8 cellular contexts compared by ENCODE assay signal in genomic region chr19:44752816-44753618, GRCh38. TPM values are rescaled to one million over a fixed set of nuclear protein-coding genes. Genes with fewer than 3 reads are reported as not detected.
DNase-seq lines count a peak whose midpoint lies in the region; FAIRE-seq lines count a peak whose summit lies in the region.

No MANE protein-coding gene starts in this region.

- peak; percentile 95 for DNase-seq in GF-D8 (lab: John Stamatoyannopoulos, UW)
- peak; percentile 94 for DNase-seq in H7
- peak; percentile 97 for DNase-seq in M059J (ENCODE audit: low read depth)
- peak; percentile 88 for DNase-seq in T1000 (lab: John Stamatoyannopoulos, UW)
- peak; percentile 98 for DNase-seq in astrocyte of the hippocampus (ENCODE audit: low read depth, low spot score)
- DNase-seq in small intestine, result peak; percentile 88
- no peak for DNase-seq in cerebellum (ENCODE audit: low spot score)

- H3K36me3 ChIP-seq in H7 (replicated peaks; ENCODE audit: control insufficient read depth, insufficient read depth, low read length), result no peaks in the 10 kb centered on the region
- no peaks in the 10 kb centered on the region for H3K36me3 ChIP-seq in iPS-20b (ENCODE audit: insufficient read depth, low read depth, low read length)
- peaks cover 10 to 18% of the 10 kb centered on the region in 2 donors for H3K36me3 ChIP-seq in small intestine (ENCODE audit: control insufficient read depth in 2 of 2, insufficient read depth in 2 of 2, low read length in 2 of 2)

- peak overlapping the region; percentile 56 for H3K4me3 ChIP-seq in H7 (ENCODE audit: insufficient read depth, low read depth, low read length)
- peak overlapping the region; percentile 44 for H3K4me3 ChIP-seq in iPS-20b (ENCODE audit: low read length)
- H3K4me3 ChIP-seq in small intestine (ENCODE audit: low read depth in 1 of 2, low read length in 2 of 2), result peak overlapping the region; percentile 48 to 54

- H3K4me1 ChIP-seq in iPS-20b (ENCODE audit: insufficient read depth, low read length) (peaks cover 6% of the 10 kb centered on the region; the same call in 1 of the 2 replicates), small intestine (ENCODE audit: control insufficient read depth in 2 of 2, insufficient read depth in 1 of 2, low read depth in 1 of 2, low read length in 1 of 2) (peaks cover 10 to 28% of the 10 kb centered on the region in 2 donors)

- no peak for FAIRE-seq in small intestine (lab: Jason Lieb, UNC)

- whole genome bisulfite sequencing in small intestine, 3 donors, result 11 to 12% (median 12%) methylated on average over 14 to 16 of the region's 16 CpGs

- no peaks in the 10 kb centered on the region for H3K9me3 ChIP-seq in iPS-20b (ENCODE audit: insufficient read depth, low read depth, low read length)
- H3K9me3 ChIP-seq in small intestine (ENCODE audit: control insufficient read depth, low read depth), result no peaks in the 10 kb centered on the region

- no peak overlapping the region for H3K9ac ChIP-seq in iPS-20b (ENCODE audit: low read depth, low read length)

- H3K27me3 ChIP-seq in H7 (ENCODE audit: control insufficient read depth, insufficient read depth, low read length), result peaks cover 55% of the 10 kb centered on the region
- peaks cover 98% of the 10 kb centered on the region for H3K27me3 ChIP-seq in iPS-20b (ENCODE audit: insufficient read depth, low read length)
- no peaks in the 10 kb centered on the region for H3K27me3 ChIP-seq in small intestine (ENCODE audit: control insufficient read depth in 2 of 2, insufficient read depth in 2 of 2, low read length in 2 of 2)

- H3K27ac ChIP-seq in iPS-20b (ENCODE audit: low read length) (no peak overlapping the region), small intestine (ENCODE audit: low read depth in 1 of 2, low read length in 1 of 2) (peak overlapping the region; percentile 96 to 98)

RNA-seq across cellular contexts. Expression of gene BCL3, which starts 4.5 kb away (rescaled TPM):
- 7.3 and 8.3 TPM in 2 replicates for total RNA-seq in H7 (2014; rRNA removed; shearing (Covaris generic))
- 6.8 and 21.6 TPM in 2 replicates for total RNA-seq in M059J (2014; rRNA removed; shearing (Covaris generic))
- polyA plus RNA-seq in small intestine, result 100 to 1,000 TPM in 2 of 3 donors, 10 to 100 TPM in 1; 48.6 to 136 (median 106) TPM
- total RNA-seq in cerebellum, result 1.2 TPM

RNA-seq across cellular contexts. Expression of gene CBLC, which starts 24.7 kb away (rescaled TPM):
- 15.3 and 16.3 TPM in 2 replicates for total RNA-seq in H7 (2014; rRNA removed; shearing (Covaris generic))
- not detected in 2 replicates for total RNA-seq in M059J (2014; rRNA removed; shearing (Covaris generic))
- 100 to 1,000 TPM in 2 of 3 donors, 10 to 100 TPM in 1; 67.6 to 162 (median 117) TPM for polyA plus RNA-seq in small intestine
- total RNA-seq in cerebellum, result 0.82 TPM

RNA-seq across cellular contexts. Expression of gene CEACAM16, which starts 54.1 kb away (rescaled TPM):
- not detected in 2 replicates for total RNA-seq in H7 (2014; rRNA removed; shearing (Covaris generic))
- not detected in 2 replicates for total RNA-seq in M059J (2014; rRNA removed; shearing (Covaris generic))
- polyA plus RNA-seq in small intestine, result not detected
- total RNA-seq in cerebellum, result not detected

RNA-seq across cellular contexts. Expression of gene BCAM, which starts 55.9 kb away (rescaled TPM):
- 23.9 and 24.2 TPM in 2 replicates for total RNA-seq in H7 (2014; rRNA removed; shearing (Covaris generic))
- 23.3 and 49.5 TPM in 2 replicates for total RNA-seq in M059J (2014; rRNA removed; shearing (Covaris generic))
- polyA plus RNA-seq in small intestine, result 10 to 100 TPM in 1 of 3 donors, 1 to 10 TPM in 2; 2.9 to 32.6 (median 4.3) TPM
- 4.3 TPM for total RNA-seq in cerebellum
